ENCODE assay signal across 1 cellular context in genomic region chr1:109639063-109639840, GRCh38.
A peak's percentile ranks its signal among the peaks of the same experiment; 100 is the strongest.
TF ChIP-seq lines count a peak whose summit lies in the region.

No MANE protein-coding gene starts in this region.

TF ChIP-seq in K562, 482 proteins besides CTCF, POLR2A, EP300 and RAD21:
- TF ChIP-seq CTCFL (IDR thresholded peaks at IDR 0.05; ENCODE audit: borderline replicate concordance, insufficient read depth, low read depth, low read length, poor library complexity, severe bottlenecking), result no peak
- 0 out of 2 replicates have a peak, but pooled peaks have one; percentile 22 for TF ChIP-seq ZFX (CRISPR knock-in tag; IDR thresholded peaks at IDR 0.05)
- TF ChIP-seq ZNF263 (CRISPR knock-in tag; IDR thresholded peaks at IDR 0.05; ENCODE audit: borderline replicate concordance), result 0 out of 2 replicates have a peak, but pooled peaks have one; percentile 50
- no peak for TF ChIP-seq KLF16 (IDR thresholded peaks at IDR 0.05)
- 0 out of 2 replicates have a peak, but pooled peaks have one; percentile 29 for TF ChIP-seq ZNF76 (CRISPR knock-in tag; IDR thresholded peaks at IDR 0.05; ENCODE audit: borderline replicate concordance)
- TF ChIP-seq KAT2B (IDR thresholded peaks at IDR 0.05; ENCODE audit: low read depth, low read length), result peak; percentile 39
